Comparison of ENCODE assay signal across 10 cellular contexts in the genomic region with DNA sequence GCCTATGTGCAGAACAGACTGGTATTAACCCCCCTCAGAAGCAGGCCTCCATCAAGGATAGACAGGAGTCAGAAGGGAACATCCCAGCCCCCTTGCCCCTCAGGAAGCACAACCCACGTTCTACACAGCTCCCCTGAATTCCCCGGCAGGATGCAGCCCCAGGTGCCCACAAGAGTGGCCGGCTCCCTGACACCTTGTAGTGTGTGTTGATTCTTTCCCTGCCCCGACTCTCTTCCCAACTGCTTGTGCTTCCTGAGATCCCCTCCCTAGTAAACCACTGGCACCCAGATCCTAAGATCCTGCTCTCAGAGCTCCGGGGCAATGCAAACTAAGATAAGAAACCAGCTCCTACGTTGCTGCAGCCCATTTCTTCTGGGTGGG. TPM values are rescaled to one million over a fixed set of nuclear protein-coding genes. Genes with fewer than 3 reads are reported as not detected.
A peak's percentile ranks its signal among the peaks of the same experiment; 100 is the strongest.
DNase-seq lines count a peak whose midpoint lies in the region; ATAC-seq and TF ChIP-seq lines count a peak whose summit lies in the region.
"Had no signal": no experiment of that assay in that cellular context is flagged by ENCODE, and none has a peak within 500 bp of the region (broad histone marks: within the 10 kb centered on the region; RNA-seq: fewer than 3 reads in every experiment).

No MANE protein-coding gene starts in this region.

- peak overlapping the region; percentile 43 for H3K4me3 ChIP-seq in CD8-positive, alpha-beta T cell (ENCODE audit: low read depth, low read length)
- no peak overlapping the region for H3K4me3 ChIP-seq in OCI-LY3 (ENCODE audit: low read length)
- peak overlapping the region; percentile 51 for H3K4me3 ChIP-seq in effector memory CD4-positive, alpha-beta T cell (ENCODE audit: insufficient read depth, low read depth, low read length, poor library complexity, severe bottlenecking)

- H3K27me3 Mint-ChIP-seq in CD8-positive, alpha-beta T cell (ENCODE audit: low read depth): no peaks in the 10 kb centered on the region
- H3K27me3 Mint-ChIP-seq in progenitor cell of endocrine pancreas: peaks cover 3% of the 10 kb centered on the region

- no peaks in the 10 kb centered on the region for H3K27me3 ChIP-seq in CD8-positive, alpha-beta T cell (ENCODE audit: insufficient read depth, low read length)
- H3K27me3 ChIP-seq in OCI-LY3 (ENCODE audit: low read depth, low read length): no peaks in the 10 kb centered on the region
- no peaks in the 10 kb centered on the region for H3K27me3 ChIP-seq in effector memory CD4-positive, alpha-beta T cell (replicated peaks; ENCODE audit: control insufficient read depth, insufficient read depth, low read length, poor library complexity, severe bottlenecking)

- H3K4me1 ChIP-seq in CD8-positive, alpha-beta T cell (ENCODE audit: insufficient read depth, low read length): peaks cover 80% of the 10 kb centered on the region
- peaks cover 4% of the 10 kb centered on the region; the same call in 1 of the 2 replicates for H3K4me1 ChIP-seq in OCI-LY3 (ENCODE audit: low read length)
- peaks cover 55% of the 10 kb centered on the region for H3K4me1 ChIP-seq in effector memory CD4-positive, alpha-beta T cell (ENCODE audit: control insufficient read depth, insufficient read depth, low read length, poor library complexity, severe bottlenecking)

- no peak for TF ChIP-seq CTCF in CD8-positive, alpha-beta T cell (IDR thresholded peaks at IDR 0.05)
- TF ChIP-seq CTCF in OCI-LY3 (IDR thresholded peaks at IDR 0.05; ENCODE audit: low read depth, low read length) (no peak), progenitor cell of endocrine pancreas (IDR thresholded peaks at IDR 0.05; ENCODE audit: unreplicated experiment) (no peak)

- POLR2A ChIA-PET in CD8-positive, alpha-beta T cell (lab: Charles Lee): interaction anchor here (0.7 to 3.9 kb wide), 14 partner anchors 10 to 121 kb away, joined by 3 to 30 read pairs (median 4); a partner anchor contains a TSS

- CTCF ChIA-PET in CD8-positive, alpha-beta T cell (lab: Charles Lee): interaction anchor here (0.7 to 5.5 kb wide), 11 partner anchors 10 to 176 kb away, joined by 3 to 34 read pairs (median 3); a partner anchor contains a TSS

- no peaks in the 10 kb centered on the region for H3K36me3 ChIP-seq in CD8-positive, alpha-beta T cell (ENCODE audit: insufficient read depth, low read length)
- no peaks in the 10 kb centered on the region for H3K36me3 ChIP-seq in OCI-LY3 (replicated peaks; ENCODE audit: low read depth, low read length)
- H3K36me3 ChIP-seq in effector memory CD4-positive, alpha-beta T cell (ENCODE audit: control insufficient read depth, insufficient read depth, low read length): no peaks in the 10 kb centered on the region

- no peak overlapping the region for H3K9ac ChIP-seq in OCI-LY3 (ENCODE audit: low read length)

- no peaks in the 10 kb centered on the region for H4K20me1 ChIP-seq in OCI-LY3 (ENCODE audit: insufficient read depth, low read length)

- peak overlapping the region; percentile 74; the same call in 1 of the 2 replicates for H2AFZ ChIP-seq in OCI-LY3 (ENCODE audit: low read depth, low read length)

- peak overlapping the region; percentile 79 for H3K4me3 Mint-ChIP-seq in CD8-positive, alpha-beta T cell
- no peak overlapping the region for H3K4me3 Mint-ChIP-seq in progenitor cell of endocrine pancreas (ENCODE audit: low read depth)

- H3K27ac ChIP-seq in CD8-positive, alpha-beta T cell (ENCODE audit: low read depth, low read length): peak overlapping the region; percentile 70
- H3K27ac ChIP-seq in OCI-LY3 (ENCODE audit: low read length): no peak overlapping the region
- H3K27ac ChIP-seq in effector memory CD4-positive, alpha-beta T cell (ENCODE audit: insufficient read depth, low read length, poor library complexity, severe bottlenecking): peak overlapping the region; percentile 55

- peak overlapping the region; percentile 37 for H3K4me2 ChIP-seq in OCI-LY3 (ENCODE audit: low read length)

- DNase-seq in CD8-positive, alpha-beta T cell: peak in 2 of 7 experiments; percentile 27 to 65
- DNase-seq in effector memory CD4-positive, alpha-beta T cell: no peak
- no peak for DNase-seq in progenitor cell of endocrine pancreas (ENCODE audit: low spot score, unreplicated experiment)
- DNase-seq in activated gamma-delta T cell treated with Interleukin-2 at 50 U/mL for 16 hours: no peak
- DNase-seq in NCI-H2081 treated with DMSO at 0.1 percent for 48 hours (lab: John Stamatoyannopoulos, UW): no peak
- DNase-seq: amniotic stem cell, NCI-H187 had no signal

- H3K9me3 Mint-ChIP-seq in CD8-positive, alpha-beta T cell: peaks cover 2% of the 10 kb centered on the region
- peaks cover 3% of the 10 kb centered on the region for H3K9me3 Mint-ChIP-seq in progenitor cell of endocrine pancreas (ENCODE audit: low read depth)

- peaks cover 3% of the 10 kb centered on the region for H3K36me3 Mint-ChIP-seq in CD8-positive, alpha-beta T cell
- H3K36me3 Mint-ChIP-seq in progenitor cell of endocrine pancreas (ENCODE audit: insufficient read depth): no peaks in the 10 kb centered on the region

- intact Hi-C loops in CD8-positive, alpha-beta T cell (cut with DNase I, micrococcal nuclease): loop anchor here (5.0 kb wide), 3 partner anchors 34 to 89 kb away; a partner anchor contains a TSS

- ATAC-seq in CD8-positive, alpha-beta T cell: peak; percentile 2
- no peak for ATAC-seq in HG03045 (IDR thresholded peaks at IDR 0.05; ENCODE audit: unreplicated experiment)
- no peak for ATAC-seq in GM18907 (IDR thresholded peaks at IDR 0.05; ENCODE audit: unreplicated experiment)

- H3K79me2 ChIP-seq in OCI-LY3 (ENCODE audit: low read length): no peaks in the 10 kb centered on the region

- peaks cover 70% of the 10 kb centered on the region for H3K4me1 Mint-ChIP-seq in CD8-positive, alpha-beta T cell (ENCODE audit: low read depth)
- H3K4me1 Mint-ChIP-seq in progenitor cell of endocrine pancreas (ENCODE audit: low read depth): peaks cover 2% of the 10 kb centered on the region

- H3K9me3 ChIP-seq in CD8-positive, alpha-beta T cell (ENCODE audit: low read length): no peaks in the 10 kb centered on the region
- no peaks in the 10 kb centered on the region for H3K9me3 ChIP-seq in OCI-LY3 (ENCODE audit: insufficient read depth, low read length)
- H3K9me3 ChIP-seq in effector memory CD4-positive, alpha-beta T cell (ENCODE audit: control insufficient read depth, low read length): no peaks in the 10 kb centered on the region

- peak overlapping the region; percentile 98 for H3K27ac Mint-ChIP-seq in CD8-positive, alpha-beta T cell
- H3K27ac Mint-ChIP-seq in progenitor cell of endocrine pancreas: peak overlapping the region; percentile 53

RNA-seq across cellular contexts. Expression of a gene that starts 34.8 kb away (rescaled TPM):
- 100 to 1,000 TPM; 543 TPM for total RNA-seq in CD8-positive, alpha-beta T cell
- 47.6 and 48.6 TPM in 2 replicates for total RNA-seq in progenitor cell of endocrine pancreas

RNA-seq across cellular contexts. Expression of a gene that starts 46.7 kb away (rescaled TPM):
- 100 to 1,000 TPM; 105 to 107 TPM for total RNA-seq in CD8-positive, alpha-beta T cell
- total RNA-seq in progenitor cell of endocrine pancreas: 80.6 and 80.9 TPM in 2 replicates

Comparison
In these comparisons a context has a peak if more than half of its experiments do, and no peak if none do; other contexts are left out.
1. RNA of a gene that starts 34.8 kb away (total RNA-seq): 543 TPM in CD8-positive, alpha-beta T cell; 47.6 to 48.6 TPM in progenitor cell of endocrine pancreas; every median in the first group is over 10 times any median in the second.